In the genomic region with DNA sequence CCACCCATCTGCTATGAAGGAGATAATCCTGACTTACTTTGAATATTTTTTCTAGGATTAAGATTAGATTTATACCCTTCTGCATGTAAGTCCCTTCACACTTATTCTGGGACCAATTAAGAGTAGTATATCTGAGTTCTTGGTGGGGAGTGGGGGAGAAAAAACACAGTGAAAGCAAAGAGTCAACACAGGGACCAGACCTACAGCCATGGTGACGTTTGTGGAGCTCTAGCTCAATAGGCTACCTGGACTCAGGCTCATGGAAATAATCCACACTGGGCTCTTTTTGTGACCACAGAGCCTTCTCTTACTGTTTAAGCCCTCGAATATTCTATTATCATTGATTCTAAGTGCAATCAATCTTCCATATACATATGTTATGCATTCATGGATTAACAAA, we compare ENCODE assay signal across 31 cellular contexts.
"Had no signal": no experiment of that assay in that cellular context is flagged by ENCODE, and none has a peak within 500 bp of the region (broad histone marks: within the 10 kb centered on the region; RNA-seq: fewer than 3 reads in every experiment).

No MANE protein-coding gene starts in this region.

- H3K9me3 ChIP-seq: ovary, right lobe of liver, testis, tibial artery, transverse colon, upper lobe of right lung, uterus had no signal

- H3K4me3 ChIP-seq: neural progenitor cell, ovary, psoas muscle, right lobe of liver, skin epidermis, smooth muscle cell, spleen, suprapubic skin, testis, tibial artery, transverse colon, upper lobe of right lung, uterus had no signal

- H3K36me3 Mint-ChIP-seq: natural killer cell; neural progenitor cell; stimulated activated memory B cell treated with anti-CD40 and anti-IgM and Interleukin-4, amounts not matched to agents 10 μg/mL and 1 μg/mL and 100 μg/mL, for 72 hours; type B pancreatic cell had no signal

- H3K4me3 Mint-ChIP-seq: natural killer cell; nephron; neural progenitor cell; stimulated activated memory B cell treated with anti-CD40 and anti-IgM and Interleukin-4, amounts not matched to agents 10 μg/mL and 1 μg/mL and 100 μg/mL, for 72 hours; stimulated activated naive CD8-positive, alpha-beta T cell treated with anti-CD3 and anti-CD28 coated beads, Interleukin-15, amount 100 ng/mL, for 72 hours; type B pancreatic cell had no signal

- H3K4me1 Mint-ChIP-seq: natural killer cell; neural progenitor cell; stimulated activated memory B cell treated with anti-CD40 and anti-IgM and Interleukin-4, amounts not matched to agents 10 μg/mL and 1 μg/mL and 100 μg/mL, for 72 hours; stimulated activated naive CD8-positive, alpha-beta T cell treated with anti-CD3 and anti-CD28 coated beads, Interleukin-15, amount 100 ng/mL, for 72 hours had no signal

- H3K27me3 ChIP-seq: neural progenitor cell, ovary, right lobe of liver, spleen, suprapubic skin, testis, tibial artery, transverse colon, upper lobe of right lung, uterus had no signal

- ATAC-seq: natural killer cell; psoas muscle; right cardiac atrium; right lobe of liver; stimulated activated memory B cell treated with anti-CD40 and anti-IgM and Interleukin-4, amounts not matched to agents 10 μg/mL and 1 μg/mL and 100 μg/mL, for 72 hours; stimulated activated naive CD8-positive, alpha-beta T cell treated with anti-CD3 and anti-CD28 coated beads, Interleukin-15, amount 100 ng/mL, for 72 hours; stimulated activated naive CD8-positive, alpha-beta T cell treated with anti-CD3 and anti-CD28 coated beads, Interleukin-15, Interleukin-2, amounts not matched to agents 100 U/mL and 50 U/mL, for 24 hours; upper lobe of right lung had no signal

- DNase-seq: natural killer cell; occipital lobe; ovary; posterior cingulate gyrus; psoas muscle; right cardiac atrium; right lobe of liver; spleen; stimulated activated CD4-positive, alpha-beta T cell treated with anti-CD3 and anti-CD28 coated beads, Interleukin-12 subunit alpha, Interleukin-12 subunit beta, amount 100 ng/mL, for 4 hours; stimulated activated CD4-positive, alpha-beta T cell treated with anti-CD3 and anti-CD28 coated beads, Interleukin-1b, Interleukin-23, amount 100 ng/mL, for 48 hours; stimulated activated CD4-positive, alpha-beta T cell treated with anti-CD3 and anti-CD28 coated beads, Interleukin-4, amount 100 ng/mL, for 1 hour; stimulated activated CD4-positive, alpha-beta T cell treated with anti-CD3 and anti-CD28 coated beads, Interleukin-4, amount 100 ng/mL, for 4 hours; stimulated activated CD8-positive, alpha-beta memory T cell treated with anti-CD3 and anti-CD28 coated beads, Interleukin-4, amount 100 ng/mL, for 48 hours; stimulated activated naive CD4-positive, alpha-beta T cell; stimulated activated naive CD8-positive, alpha-beta T cell treated with anti-CD3 and anti-CD28 coated beads, Interleukin-15, amount 100 ng/mL, for 72 hours; stimulated activated naive CD8-positive, alpha-beta T cell treated with anti-CD3 and anti-CD28 coated beads, Interleukin-15, Interleukin-2, amounts not matched to agents 100 U/mL and 50 U/mL, for 24 hours; substantia nigra; testis; tibial artery; transverse colon; upper lobe of right lung; uterus had no signal

- H3K36me3 ChIP-seq: neural progenitor cell, ovary, right lobe of liver, spleen, suprapubic skin, tibial artery, transverse colon, upper lobe of right lung, uterus had no signal

- H3K27ac ChIP-seq: neural progenitor cell, ovary, parathyroid adenoma, psoas muscle, right lobe of liver, skin epidermis, spleen, suprapubic skin, testis, tibial artery, transverse colon, upper lobe of right lung, uterus had no signal

- H3K9me3 Mint-ChIP-seq: nephron; neural progenitor cell; stimulated activated naive CD8-positive, alpha-beta T cell treated with anti-CD3 and anti-CD28 coated beads, Interleukin-15, amount 100 ng/mL, for 72 hours; type B pancreatic cell had no signal

- H3K27me3 Mint-ChIP-seq: progenitor cell of endocrine pancreas; stimulated activated memory B cell treated with anti-CD40 and anti-IgM and Interleukin-4, amounts not matched to agents 10 μg/mL and 1 μg/mL and 100 μg/mL, for 72 hours; stimulated activated naive CD8-positive, alpha-beta T cell treated with anti-CD3 and anti-CD28 coated beads, Interleukin-15, amount 100 ng/mL, for 72 hours; type B pancreatic cell had no signal

- H3K27ac Mint-ChIP-seq: natural killer cell; nephron; neural progenitor cell; progenitor cell of endocrine pancreas; stimulated activated memory B cell treated with anti-CD40 and anti-IgM and Interleukin-4, amounts not matched to agents 10 μg/mL and 1 μg/mL and 100 μg/mL, for 72 hours; stimulated activated naive CD8-positive, alpha-beta T cell treated with anti-CD3 and anti-CD28 coated beads, Interleukin-15, amount 100 ng/mL, for 72 hours; type B pancreatic cell had no signal
